ENCODE assay signal across 1 cellular context in the genomic region with DNA sequence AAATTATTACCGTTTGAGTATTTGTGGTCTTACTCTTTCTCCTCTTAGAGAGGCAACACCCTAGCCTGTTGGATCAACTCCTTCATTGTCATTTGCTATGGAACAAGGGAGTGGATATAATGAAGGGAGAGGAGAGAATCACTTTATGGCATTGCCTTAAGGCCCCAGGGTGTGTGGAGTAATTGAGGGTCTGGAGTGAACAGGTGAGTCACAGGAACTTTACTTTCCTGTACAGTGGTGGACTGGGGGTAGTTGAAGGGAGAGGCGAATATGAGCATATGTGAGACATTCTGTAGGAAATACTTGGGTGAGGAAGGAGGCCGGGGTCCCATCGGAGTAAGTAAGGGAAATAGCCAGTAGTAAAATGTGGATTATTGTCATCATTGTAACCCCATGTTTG.
TF ChIP-seq lines count a peak whose summit lies in the region.

No MANE protein-coding gene starts in this region.

TF ChIP-seq in IMR-90, 13 proteins besides CTCF, POLR2A, EP300 and RAD21 (continued from another document):
- TF ChIP-seq CHD1 (IDR thresholded peaks at IDR 0.05; ENCODE audit: low read depth, low read length) (no peak), SMC3 (IDR thresholded peaks at IDR 0.05; ENCODE audit: low read depth, low read length) (no peak)
